10 cellular contexts compared by ENCODE assay signal in genomic region chr4:139950568-139950967, GRCh38.
A peak's percentile ranks its signal among the peaks of the same experiment; 100 is the strongest.
DNase-seq lines count a peak whose midpoint lies in the region; ATAC-seq lines count a peak whose summit lies in the region.
"Had no signal": no experiment of that assay in that cellular context is flagged by ENCODE, and none has a peak within 500 bp of the region (broad histone marks: within the 10 kb centered on the region; RNA-seq: fewer than 3 reads in every experiment).

No MANE protein-coding gene starts in this region.

- H3K27me3 Mint-ChIP-seq in natural killer cell treated with Interleukin-12 subunit alpha and Interleukin-12 subunit beta and Interleukin-15 and Interleukin-18, amount 100 ng/mL, for 72 hours, result peaks cover 10 to 15% of the 10 kb centered on the region in 2 donors

- H3K36me3 ChIP-seq in aorta (ENCODE audit: control insufficient read depth in 1 of 2, insufficient read depth in 2 of 2, low read length in 1 of 2), result peaks cover 0 to 1% of the 10 kb centered on the region in 2 donors

- no peak overlapping the region for H3K4me3 ChIP-seq in aorta (ENCODE audit: low read length in 2 of 2)

- peaks cover 38 to 48% of the 10 kb centered on the region in 2 donors for H3K4me1 Mint-ChIP-seq in natural killer cell treated with Interleukin-12 subunit alpha and Interleukin-12 subunit beta and Interleukin-15 and Interleukin-18, amount 100 ng/mL, for 72 hours (ENCODE audit: low read depth in 2 of 2)

- in situ Hi-C loops in SK-MEL-5 (cut with HindIII; ENCODE audit: low pct_unique_long_range_greater_than_20kb, low sequenced_read_pairs), result no loop called here

- H3K4me1 ChIP-seq in aorta (ENCODE audit: control insufficient read depth in 1 of 2, insufficient read depth in 2 of 2, low read length in 2 of 2), result peaks cover 0 to 2% of the 10 kb centered on the region in 2 donors

- 83 to 85% methylated on average over 5 of the region's 5 CpGs for WGBS in aorta, 2 donors

- H3K36me3 Mint-ChIP-seq in natural killer cell treated with Interleukin-12 subunit alpha and Interleukin-12 subunit beta and Interleukin-15 and Interleukin-18, amount 100 ng/mL, for 72 hours, result peaks cover 11% of the 10 kb centered on the region
- H3K36me3 Mint-ChIP-seq: CD4-positive, CD25-positive, alpha-beta regulatory T cell had no signal

- H3K27ac Mint-ChIP-seq in natural killer cell treated with Interleukin-12 subunit alpha and Interleukin-12 subunit beta and Interleukin-15 and Interleukin-18, amount 100 ng/mL, for 72 hours, result peak overlapping the region; percentile 83 to 85
- H3K27ac Mint-ChIP-seq: CD4-positive, CD25-positive, alpha-beta regulatory T cell had no signal

- H3K27me3 ChIP-seq in aorta (ENCODE audit: control insufficient read depth in 1 of 2, insufficient read depth in 2 of 2, low read length in 1 of 2), result no peaks in the 10 kb centered on the region

- ATAC-seq in HG02943 (IDR thresholded peaks at IDR 0.05; ENCODE audit: low read depth, unreplicated experiment), result peak; percentile 91
- peak; percentile 95 to 97 for ATAC-seq in natural killer cell treated with Interleukin-12 subunit alpha and Interleukin-12 subunit beta and Interleukin-15 and Interleukin-18, amount 100 ng/mL, for 72 hours
- no peak for ATAC-seq in aorta (ENCODE audit: low FRiP score)

- no peak overlapping the region for H3K27ac ChIP-seq in aorta (ENCODE audit: low read depth in 1 of 2, low read length in 2 of 2)

- peak overlapping the region; percentile 73 for H3K4me3 Mint-ChIP-seq in natural killer cell treated with Interleukin-12 subunit alpha and Interleukin-12 subunit beta and Interleukin-15 and Interleukin-18, amount 100 ng/mL, for 72 hours
- H3K4me3 Mint-ChIP-seq: CD4-positive, CD25-positive, alpha-beta regulatory T cell; neural crest cell had no signal

- DNase-seq in activated CD8-positive, alpha-beta memory T cell treated with anti-CD3 and anti-CD28 coated beads for 24 hours, result peak; percentile 67
- no peak for DNase-seq in activated CD8-positive, alpha-beta memory T cell treated with anti-CD3 and anti-CD28 coated beads, Interleukin-2, amount 50 U/mL, for 4 hours
- DNase-seq in SK-MEL-5 (ENCODE audit: low read depth, low spot score), result peak; percentile 30
- DNase-seq in natural killer cell treated with Interleukin-12 subunit alpha and Interleukin-12 subunit beta and Interleukin-15 and Interleukin-18, amount 100 ng/mL, for 72 hours (ENCODE audit: low spot score), result peak; percentile 92
- no peak for DNase-seq in DMS53 (lab: John Stamatoyannopoulos, UW)
- DNase-seq in aorta, result no peak
- no peak for DNase-seq in DMS153 (lab: John Stamatoyannopoulos, UW)

- H3K9me3 Mint-ChIP-seq in natural killer cell treated with Interleukin-12 subunit alpha and Interleukin-12 subunit beta and Interleukin-15 and Interleukin-18, amount 100 ng/mL, for 72 hours, result no peaks in the 10 kb centered on the region
- H3K9me3 Mint-ChIP-seq: CD4-positive, CD25-positive, alpha-beta regulatory T cell had no signal

- intact Hi-C loops in aorta (cut with DNase I), result no loop called here

- no peaks in the 10 kb centered on the region for H3K9me3 ChIP-seq in aorta (ENCODE audit: control insufficient read depth, low read length)

Comparison
In these comparisons a context has a peak if more than half of its experiments do, and no peak if none do; other contexts are left out.
1. DNase-seq: peak in activated CD8-positive, alpha-beta memory T cell treated with anti-CD3 and anti-CD28 coated beads for 24 hours (single experiment), SK-MEL-5 (single experiment) and natural killer cell treated with Interleukin-12 subunit alpha and Interleukin-12 subunit beta and Interleukin-15 and Interleukin-18, amount 100 ng/mL, for 72 hours (single experiment); none in activated CD8-positive, alpha-beta memory T cell treated with anti-CD3 and anti-CD28 coated beads, Interleukin-2, amount 50 U/mL, for 4 hours (single experiment), DMS53 (single experiment), aorta (0 of 2) and DMS153 (single experiment).